ENCODE assay signal across 8 cellular contexts in the genomic region with DNA sequence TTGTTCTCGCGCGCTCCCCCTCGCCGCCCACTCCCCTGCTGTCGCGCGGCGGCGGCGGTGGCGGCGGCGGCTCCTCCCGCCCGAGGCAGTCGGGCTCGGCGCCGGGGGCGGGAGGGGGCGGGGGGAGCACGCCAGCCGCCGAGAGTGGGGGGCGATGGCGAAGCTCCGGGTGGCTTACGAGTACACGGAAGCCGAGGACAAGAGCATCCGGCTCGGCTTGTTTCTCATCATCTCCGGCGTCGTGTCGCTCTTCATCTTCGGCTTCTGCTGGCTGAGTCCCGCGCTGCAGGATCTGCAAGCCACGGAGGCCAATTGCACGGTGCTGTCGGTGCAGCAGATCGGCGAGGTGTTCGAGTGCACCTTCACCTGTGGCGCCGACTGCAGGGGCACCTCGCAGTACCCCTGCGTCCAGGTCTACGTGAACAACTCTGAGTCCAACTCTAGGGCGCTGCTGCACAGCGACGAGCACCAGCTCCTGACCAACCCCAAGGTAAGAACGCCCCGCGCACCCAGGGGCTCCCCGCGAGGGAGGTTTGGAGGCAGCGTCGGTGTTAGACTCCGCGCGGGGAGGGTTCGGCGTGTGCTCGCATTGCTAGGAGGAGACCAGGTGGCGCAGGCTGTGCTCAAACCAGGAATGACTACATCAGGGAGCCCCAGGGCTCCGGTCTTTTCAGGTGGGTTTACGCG. TPM values are rescaled to one million over a fixed set of nuclear protein-coding genes. Genes with fewer than 3 reads are reported as not detected.
DNase-seq lines count a peak whose midpoint lies in the region; ATAC-seq and TF ChIP-seq lines count a peak whose summit lies in the region.

No MANE protein-coding gene starts in this region.

- DNase-seq in DMS79 treated with DMSO at 0.1 percent for 48 hours (lab: John Stamatoyannopoulos, UW): peak; percentile 7
- no peak for DNase-seq in DMS79 (lab: John Stamatoyannopoulos, UW)
- peak; percentile 12 for DNase-seq in NCI-H2081 treated with DMSO at 0.1 percent for 48 hours (lab: John Stamatoyannopoulos, UW)
- peak; percentile 24 to 25 for DNase-seq in activated CD4-positive, alpha-beta T cell treated with anti-CD3 and anti-CD28 coated beads for 24 hours (ENCODE audit: low read depth in 2 of 2)
- DNase-seq in cerebellum (ENCODE audit: low spot score): peak; percentile 65
- DNase-seq in stimulated activated CD4-positive, alpha-beta T cell treated with anti-CD3 and anti-CD28 coated beads, TNF-alpha, amount 100 ng/mL, for 1 hour (ENCODE audit: low read depth in 3 of 3, low spot score in 1 of 3): peak in 2 of 3 donors; percentile 27 to 33

- peaks cover 8 to 20% (median 17%) of the 10 kb centered on the region in 4 donors for H3K4me1 ChIP-seq in liver (ENCODE audit: control insufficient read depth in 4 of 4, insufficient read depth in 4 of 4, low read length in 3 of 4)

- H3K9ac ChIP-seq in liver (ENCODE audit: low read depth in 1 of 2, low read length in 2 of 2): no peak overlapping the region

- H3K27me3 ChIP-seq in liver (ENCODE audit: control insufficient read depth in 4 of 4, insufficient read depth in 4 of 4, low read length in 3 of 4): peaks cover 0 to 3% (median 1%) of the 10 kb centered on the region in 4 donors

- 2% methylated on average over 71 of the region's 71 CpGs for WGBS in liver

- H3K27ac ChIP-seq in liver (ENCODE audit: low read depth in 1 of 2, low read length in 2 of 2): no peak overlapping the region

- peak; percentile 35 for ATAC-seq in HG02798 (IDR thresholded peaks at IDR 0.05; ENCODE audit: poor library complexity, unreplicated experiment)

- peak overlapping the region; percentile 30 to 84 (median 79) for H3K4me3 ChIP-seq in liver (ENCODE audit: low read depth in 1 of 3, low read length in 3 of 3)

- no peak for TF ChIP-seq RAD21 in liver (IDR thresholded peaks at IDR 0.05)

- no peaks in the 10 kb centered on the region for H3K9me3 ChIP-seq in liver (ENCODE audit: control insufficient read depth in 4 of 4, low read length in 3 of 4)

- no peaks in the 10 kb centered on the region for H3K36me3 ChIP-seq in liver (ENCODE audit: control insufficient read depth in 4 of 4, insufficient read depth in 3 of 4, low read depth in 1 of 4, low read length in 3 of 4)

- no peak for TF ChIP-seq CTCF in liver (IDR thresholded peaks at IDR 0.05; ENCODE audit: low read depth, low read length, missing input control)

TF ChIP-seq in liver, 16 proteins besides CTCF, POLR2A, EP300 and RAD21:
- TF ChIP-seq FOXA1 (IDR thresholded peaks at IDR 0.05) (no peak), NR2F2 (IDR thresholded peaks at IDR 0.05) (no peak), RXRA (IDR thresholded peaks at IDR 0.05) (no peak), HNF4A (conservative IDR thresholded peaks at IDR 0.05) (no peak), SP1 (IDR thresholded peaks at IDR 0.05) (no peak)
- TF ChIP-seq, protein P1, sequence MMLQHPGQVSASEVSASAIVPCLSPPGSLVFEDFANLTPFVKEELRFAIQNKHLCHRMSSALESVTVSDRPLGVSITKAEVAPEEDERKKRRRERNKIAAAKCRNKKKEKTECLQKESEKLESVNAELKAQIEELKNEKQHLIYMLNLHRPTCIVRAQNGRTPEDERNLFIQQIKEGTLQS (IDR thresholded peaks at IDR 0.05): no peak

RNA-seq across cellular contexts. Expression of gene KCNMB4, which starts 0.6 kb away (rescaled TPM):
- total RNA-seq in cerebellum (19.7 TPM), liver (1 to 10 TPM in 1 of 2 donors, under 1 TPM in 1; 0.84 to 1.3 TPM)
- under 1 TPM; 0.46 to 0.47 TPM for polyA plus RNA-seq in liver
